14 cellular contexts compared by ENCODE assay signal in genomic region chr11:47863893-47864430, GRCh38. TPM values are rescaled to one million over a fixed set of nuclear protein-coding genes. Genes with fewer than 3 reads are reported as not detected.
DNase-seq lines count a peak whose midpoint lies in the region; ATAC-seq, FAIRE-seq and TF ChIP-seq lines count a peak whose summit lies in the region.
"Had no signal": no experiment of that assay in that cellular context is flagged by ENCODE, and none has a peak within 500 bp of the region (broad histone marks: within the 10 kb centered on the region; RNA-seq: fewer than 3 reads in every experiment).

No MANE protein-coding gene starts in this region.

- TF ChIP-seq CTCF in A673 (conservative IDR thresholded peaks at IDR 0.05; ENCODE audit: low read depth, low read length): no peak
- no peak for TF ChIP-seq CTCF in DOHH2 (IDR thresholded peaks at IDR 0.05; ENCODE audit: low read depth, low read length, poor library complexity, severe bottlenecking)
- TF ChIP-seq CTCF in SU-DHL-6 (IDR thresholded peaks at IDR 0.05; ENCODE audit: insufficient read depth, low read length, poor library complexity, severe bottlenecking): no peak

- peak overlapping the region; percentile 36 for H3K4me2 ChIP-seq in DOHH2 (ENCODE audit: low read length)
- peak overlapping the region; percentile 36 for H3K4me2 ChIP-seq in SU-DHL-6 (ENCODE audit: low read depth, low read length, poor library complexity, severe bottlenecking)

- POLR2A ChIA-PET in A673 (lab: Charles Lee; ENCODE audit: low non-redundant PET): interaction anchor here (0.5 kb wide), 1 partner anchor 1345 kb away, joined by 3 read pairs; the partner anchor contains the start of gene FOLH1

- H3K27me3 ChIP-seq in A673 (replicated peaks; ENCODE audit: insufficient read depth, low read depth, low read length, poor library complexity): no peaks in the 10 kb centered on the region
- peaks cover 62% of the 10 kb centered on the region for H3K27me3 ChIP-seq in DOHH2 (ENCODE audit: control insufficient read depth, low read length)
- no peaks in the 10 kb centered on the region for H3K27me3 ChIP-seq in SU-DHL-6 (ENCODE audit: low read length)
- H3K27me3 ChIP-seq in muscle layer of duodenum (ENCODE audit: low read depth, low read length): no peaks in the 10 kb centered on the region
- H3K27me3 ChIP-seq: colonic mucosa had no signal

- H3F3A ChIP-seq in DOHH2 (ENCODE audit: control insufficient read depth, insufficient read depth) (peaks cover 19% of the 10 kb centered on the region), SU-DHL-6 (ENCODE audit: insufficient read depth) (peaks cover 10% of the 10 kb centered on the region; the same call in 1 of the 2 replicates)

- H3K79me2 ChIP-seq in DOHH2 (ENCODE audit: control insufficient read depth, low read length): no peaks in the 10 kb centered on the region
- H3K79me2 ChIP-seq in SU-DHL-6 (ENCODE audit: insufficient read depth, low read length): no peaks in the 10 kb centered on the region

- FAIRE-seq in urothelium cell line (lab: Jason Lieb, UNC): no peak

- H2AFZ ChIP-seq in SU-DHL-6 (ENCODE audit: low read depth, low read length, severe bottlenecking): no peak overlapping the region

- peak; percentile 69 for DNase-seq in A673 (ENCODE audit: low spot score)
- DNase-seq in urothelium cell line (ENCODE audit: low spot score): no peak
- no peak for DNase-seq in stimulated activated CD4-positive, alpha-beta T cell treated with anti-CD3 and anti-CD28 coated beads, Interleukin-1b, Interleukin-23, amount 100 ng/mL, for 48 hours
- DNase-seq: activated CD4-positive, alpha-beta T cell treated with anti-CD3 and anti-CD28 coated beads, Interleukin-2, amount 50 U/mL, for 4 hours; CD8-positive, alpha-beta T cell; colonic mucosa; mucosa of descending colon; NCI-H1694 had no signal

- H3K36me3 ChIP-seq in A673 (ENCODE audit: insufficient read depth, low read length, poor library complexity, severe bottlenecking) (no peaks in the 10 kb centered on the region), DOHH2 (ENCODE audit: control insufficient read depth, low read length) (no peaks in the 10 kb centered on the region), SU-DHL-6 (ENCODE audit: low read length) (no peaks in the 10 kb centered on the region), muscle layer of duodenum (ENCODE audit: control insufficient read depth in 1 of 2, insufficient read depth in 2 of 2, low read length in 2 of 2) (no peaks in the 10 kb centered on the region)
- H3K36me3 ChIP-seq: colonic mucosa had no signal

- H3K4me3 ChIP-seq in A673 (ENCODE audit: low read depth, low read length, poor library complexity, severe bottlenecking) (no peak overlapping the region), DOHH2 (ENCODE audit: low read length) (no peak overlapping the region), SU-DHL-6 (ENCODE audit: insufficient read depth, low read length, poor library complexity, severe bottlenecking) (no peak overlapping the region), muscle layer of duodenum (ENCODE audit: low read depth in 1 of 2, low read length in 2 of 2) (no peak overlapping the region)
- H3K4me3 ChIP-seq: colonic mucosa, mucosa of descending colon had no signal

- H3K9ac ChIP-seq in SU-DHL-6 (ENCODE audit: low read length): no peak overlapping the region
- H3K9ac ChIP-seq: KMS-11 had no signal

- H3K4me1 ChIP-seq in A673 (ENCODE audit: insufficient read depth, low read length, poor library complexity, severe bottlenecking) (peaks cover 54% of the 10 kb centered on the region), DOHH2 (ENCODE audit: control insufficient read depth, low read length) (peaks cover 37% of the 10 kb centered on the region), muscle layer of duodenum (ENCODE audit: control insufficient read depth in 1 of 2, insufficient read depth in 2 of 2, low read length in 2 of 2) (no peaks in the 10 kb centered on the region)
- H3K4me1 ChIP-seq: colonic mucosa had no signal

- no peaks in the 10 kb centered on the region for H3K9me2 ChIP-seq in DOHH2 (replicated peaks; ENCODE audit: control insufficient read depth, low read length)
- no peaks in the 10 kb centered on the region for H3K9me2 ChIP-seq in SU-DHL-6 (replicated peaks; ENCODE audit: insufficient read depth, low read length)

- intact Hi-C loops in A673 (cut with micrococcal nuclease; ENCODE audit: unreplicated experiment): loop anchor here (1.0 to 10.0 kb wide), 3 partner anchors 70 to 1619 kb away; no protein-coding TSS in a partner anchor

- TSS peak; percentile 89 for BruUV-seq in A673 (replicated peaks; lab: Mats Ljungman, UMichigan)

- peaks cover 6% of the 10 kb centered on the region; the same call in 1 of the 2 replicates for H4K20me1 ChIP-seq in DOHH2 (ENCODE audit: control insufficient read depth, insufficient read depth, low read depth, low read length)
- no peaks in the 10 kb centered on the region for H4K20me1 ChIP-seq in SU-DHL-6 (ENCODE audit: low read depth, low read length)

- ATAC-seq in GM19397 (IDR thresholded peaks at IDR 0.05; ENCODE audit: unreplicated experiment) (no peak), GM18519 (IDR thresholded peaks at IDR 0.05; ENCODE audit: low FRiP score, unreplicated experiment) (no peak)

- H3K27ac ChIP-seq in A673 (ENCODE audit: low read depth, low read length, poor library complexity, severe bottlenecking): peak overlapping the region; percentile 83
- no peak overlapping the region for H3K27ac ChIP-seq in DOHH2 (ENCODE audit: low read depth, low read length)
- no peak overlapping the region for H3K27ac ChIP-seq in SU-DHL-6 (ENCODE audit: low read depth, low read length)
- H3K27ac ChIP-seq in muscle layer of duodenum (ENCODE audit: low read length): peak overlapping the region; percentile 45
- H3K27ac ChIP-seq: colonic mucosa, KMS-11 had no signal

- H3K9me3 ChIP-seq in A673 (ENCODE audit: low read depth, low read length, poor library complexity, severe bottlenecking): peaks cover 8% of the 10 kb centered on the region
- no peaks in the 10 kb centered on the region for H3K9me3 ChIP-seq in DOHH2 (ENCODE audit: control insufficient read depth, insufficient read depth, low read length)
- H3K9me3 ChIP-seq in SU-DHL-6 (ENCODE audit: insufficient read depth, low read length): no peaks in the 10 kb centered on the region
- H3K9me3 ChIP-seq in muscle layer of duodenum (ENCODE audit: control insufficient read depth in 1 of 2, low read length in 2 of 2): no peaks in the 10 kb centered on the region
- H3K9me3 ChIP-seq: colonic mucosa, mucosa of descending colon had no signal

- CTCF ChIA-PET in A673 (lab: Charles Lee): interaction anchor here (1.2 kb wide), 1 partner anchor 247 kb away, joined by 4 read pairs; no protein-coding TSS in a partner anchor

RNA-seq across cellular contexts. Expression of gene NUP160, which starts 15.8 kb away (rescaled TPM):
- 162 and 172 TPM in 2 replicates for total RNA-seq in A673 (2021)

Comparison
In these comparisons a context has a peak if more than half of its experiments do, and no peak if none do; other contexts are left out.
1. H3K27ac ChIP-seq: peak in A673 (single experiment) and muscle layer of duodenum (single experiment); none in DOHH2 (single experiment) and SU-DHL-6 (single experiment).